Comparison of ENCODE assay signal across 24 cellular contexts in the genomic region with DNA sequence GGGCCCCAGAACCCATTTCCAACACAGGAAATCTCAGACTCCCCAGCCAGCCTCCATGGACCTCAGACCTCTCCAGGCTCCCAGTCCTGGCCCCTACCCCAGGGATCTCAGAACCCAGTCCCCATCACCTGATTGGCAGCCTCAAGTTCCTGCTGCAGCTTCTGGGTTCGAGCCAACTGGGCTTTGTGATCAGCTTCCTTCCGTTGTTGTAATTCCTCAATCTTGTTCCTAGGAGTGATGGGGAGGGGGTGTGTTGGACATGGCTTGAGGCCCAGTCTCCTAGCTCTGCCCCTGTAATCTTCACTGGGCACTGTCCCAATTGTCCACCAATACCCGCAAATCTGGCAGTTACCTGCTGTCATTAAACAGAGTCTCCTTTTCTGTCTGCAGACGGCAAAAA.
"Had no signal": no experiment of that assay in that cellular context is flagged by ENCODE, and none has a peak within 500 bp of the region (broad histone marks: within the 10 kb centered on the region; RNA-seq: fewer than 3 reads in every experiment).

No MANE protein-coding gene starts in this region.

- H3K27ac ChIP-seq: ascending aorta, cardiac muscle cell, esophagus muscularis mucosa, pancreas, prostate gland, spleen, testis, transverse colon had no signal

- H3K4me3 ChIP-seq: ascending aorta, cardiac muscle cell, esophagus muscularis mucosa, pancreas, prostate gland, spleen, testis, transverse colon had no signal

- DNase-seq: activated CD4-positive, alpha-beta T cell treated with anti-CD3 and anti-CD28 coated beads for 1 hour; activated CD8-positive, alpha-beta memory T cell treated with anti-CD3 and anti-CD28 coated beads, Interleukin-2, amount 50 U/mL, for 4 hours; activated effector memory CD4-positive, alpha-beta T cell treated with anti-CD3 and anti-CD28 coated beads, Interleukin-2, amount 50 U/mL, for 16 hours; activated naive CD4-positive, alpha-beta T cell treated with anti-CD3 and anti-CD28 coated beads for 36 hours; activated naive CD8-positive, alpha-beta T cell treated with anti-CD3 and anti-CD28 coated beads, Interleukin-2, amount 10 ng/mL, durations not matched to agents 7 days and 5 days; activated T-cell treated with anti-CD3 and anti-CD28 coated beads, Interleukin-2, amount 50 U/mL, for 1 hour; cortex of kidney; endodermal cell; foreskin melanocyte; midbrain; naive thymus-derived CD4-positive, alpha-beta T cell; nucleus accumbens; spleen; stimulated activated naive CD4-positive, alpha-beta T cell treated with Interleukin-2 at 50 U/mL for 16 hours; SW 1271; T1000; testis; transverse colon had no signal

- H3K27me3 ChIP-seq: ascending aorta, cardiac muscle cell, esophagus muscularis mucosa, pancreas, spleen, testis, transverse colon had no signal

- ATAC-seq: naive thymus-derived CD4-positive, alpha-beta T cell; pancreas; WTC11 had no signal

- H3K9me3 ChIP-seq: ascending aorta, esophagus muscularis mucosa, pancreas, prostate gland, spleen, testis, transverse colon had no signal

- H3K36me3 ChIP-seq: cardiac muscle cell, prostate gland, transverse colon had no signal

- H3K4me1 ChIP-seq: ascending aorta, esophagus muscularis mucosa, pancreas, prostate gland, spleen, testis, transverse colon had no signal
